Comparison of ENCODE assay signal across 9 cellular contexts in the genomic region with DNA sequence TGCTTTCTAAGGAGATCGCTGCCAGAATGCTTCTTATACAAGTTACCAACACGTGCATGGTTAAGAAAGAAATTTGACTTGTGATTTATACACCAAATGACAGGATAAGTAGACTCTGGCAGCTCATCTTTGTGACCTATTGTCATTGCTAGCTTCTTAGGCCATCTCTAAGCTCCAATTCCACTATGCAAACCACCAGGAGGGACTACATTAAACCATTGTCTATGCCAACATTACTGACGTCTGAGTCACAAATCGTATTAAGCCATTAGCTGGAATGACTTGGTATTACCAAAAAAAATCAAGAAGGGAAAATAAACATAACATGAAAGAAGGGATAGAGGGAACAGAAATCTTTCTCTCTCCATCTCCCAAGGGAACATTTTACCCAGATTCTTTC. TPM values are rescaled to one million over a fixed set of nuclear protein-coding genes. Genes with fewer than 3 reads are reported as not detected.
DNase-seq lines count a peak whose midpoint lies in the region; FAIRE-seq and TF ChIP-seq lines count a peak whose summit lies in the region.
"Had no signal": no experiment of that assay in that cellular context is flagged by ENCODE, and none has a peak within 500 bp of the region (broad histone marks: within the 10 kb centered on the region; RNA-seq: fewer than 3 reads in every experiment).

No MANE protein-coding gene starts in this region.

- H3K4me3 ChIP-seq in ACC112 (ENCODE audit: low read depth, low read length) (no peak overlapping the region), astrocyte (ENCODE audit: insufficient read depth, low read depth, low read length) (no peak overlapping the region), thyroid gland (replicated peaks in 1 of 3) (no peak overlapping the region)

- H3K4me3 Mint-ChIP-seq in astrocyte (ENCODE audit: unreplicated experiment), result no peak overlapping the region

- H3K27ac Mint-ChIP-seq in astrocyte (ENCODE audit: unreplicated experiment), result no peak overlapping the region

- H3K4me2 ChIP-seq in astrocyte (ENCODE audit: low read length), result peak overlapping the region; percentile 27

- peak; percentile 81 for FAIRE-seq in astrocyte (lab: Jason Lieb, UNC)

- H3K9me3 ChIP-seq in astrocyte (ENCODE audit: insufficient read depth, low read depth, low read length), result no peaks in the 10 kb centered on the region
- H3K9me3 ChIP-seq in thyroid gland, result no peaks in the 10 kb centered on the region

- H2AFZ ChIP-seq in ACC112 (ENCODE audit: low read length, unreplicated experiment) (no peak overlapping the region), astrocyte (ENCODE audit: low read depth, low read length) (no peak overlapping the region)

- TF ChIP-seq CTCF in astrocyte (IDR thresholded peaks at IDR 0.05; ENCODE audit: insufficient read depth, low read depth, low read length) (no peak), thyroid gland (IDR thresholded peaks at IDR 0.05) (no peak)

- H3K36me3 Mint-ChIP-seq in astrocyte (ENCODE audit: low read depth, unreplicated experiment), result peaks cover 5% of the 10 kb centered on the region

- no peaks in the 10 kb centered on the region; the same call in 1 of the 2 replicates for H3K36me3 ChIP-seq in ACC112 (ENCODE audit: insufficient read depth, low read length)
- peaks cover 10% of the 10 kb centered on the region for H3K36me3 ChIP-seq in astrocyte (ENCODE audit: insufficient read depth, low read length)
- peaks cover 18 to 26% of the 10 kb centered on the region in 2 donors for H3K36me3 ChIP-seq in thyroid gland

- peak; percentile 69 for DNase-seq in HCEC 1CT
- peak; percentile 84 for DNase-seq in astrocyte (ENCODE audit: low read depth)
- DNase-seq in islet precursor cell, result peak; percentile 35
- no peak for DNase-seq in DMS153 treated with DMSO at 0.1 percent for 48 hours (lab: John Stamatoyannopoulos, UW; ENCODE audit: unreplicated experiment)
- DNase-seq in central memory CD4-positive, alpha-beta T cell, result no peak
- DNase-seq in HUDEP-2 (lab: John Stamatoyannopoulos, UW; ENCODE audit: unreplicated experiment in 76 of 76), result no peak
- DNase-seq in thyroid gland, result no peak
- DNase-seq: stimulated activated CD4-positive, alpha-beta T cell treated with anti-CD3 and anti-CD28 coated beads, Interleukin-12 subunit alpha, Interleukin-12 subunit beta, amount 100 ng/mL, for 4 hours had no signal

- H3K9me3 Mint-ChIP-seq in astrocyte (ENCODE audit: unreplicated experiment), result no peaks in the 10 kb centered on the region

- TF ChIP-seq POLR2A in thyroid gland (IDR thresholded peaks at IDR 0.05), result no peak

- peaks cover 10% of the 10 kb centered on the region for H3K4me1 Mint-ChIP-seq in astrocyte (ENCODE audit: low read depth, unreplicated experiment)

- no peaks in the 10 kb centered on the region for H3K27me3 Mint-ChIP-seq in astrocyte (ENCODE audit: low read depth, unreplicated experiment)

- H3K27ac ChIP-seq in ACC112 (ENCODE audit: low read depth, low read length) (peak overlapping the region; percentile 36; the same call in 1 of the 2 replicates), astrocyte (ENCODE audit: low read depth, low read length) (no peak overlapping the region), thyroid gland (no peak overlapping the region)

- H4K20me1 ChIP-seq in astrocyte (ENCODE audit: insufficient read depth, low read length), result peaks cover 8% of the 10 kb centered on the region

- H3K4me1 ChIP-seq in ACC112 (ENCODE audit: control insufficient read depth, insufficient read depth, low read length, unreplicated experiment), result peaks cover 8% of the 10 kb centered on the region
- peaks cover 9% of the 10 kb centered on the region for H3K4me1 ChIP-seq in astrocyte (ENCODE audit: insufficient read depth, low read length)
- H3K4me1 ChIP-seq in thyroid gland, result no peaks in the 10 kb centered on the region

- H3K27me3 ChIP-seq in ACC112 (ENCODE audit: insufficient read depth, low read length) (no peaks in the 10 kb centered on the region), astrocyte (ENCODE audit: insufficient read depth, low read length) (no peaks in the 10 kb centered on the region), thyroid gland (no peaks in the 10 kb centered on the region)

- 82 to 86% methylated on average over 4 of the region's 4 CpGs for WGBS in thyroid gland, 2 donors

- no peak overlapping the region for H3K9ac ChIP-seq in astrocyte (ENCODE audit: low read length)

- intact Hi-C loops in thyroid gland (cut with DNase I), result no loop called here

- H3K79me2 ChIP-seq in ACC112 (ENCODE audit: control insufficient read depth, insufficient read depth, low read length, unreplicated experiment) (no peaks in the 10 kb centered on the region), astrocyte (ENCODE audit: insufficient read depth, low read length) (no peaks in the 10 kb centered on the region)

RNA-seq across cellular contexts. Expression of gene VPS33A, which starts 15.8 kb away (rescaled TPM):
- total RNA-seq in astrocyte, result 31.6 and 34.3 TPM in 2 replicates
- 10 to 100 TPM; 14.3 to 16.4 (median 16.1) TPM for total RNA-seq in thyroid gland

RNA-seq across cellular contexts. Expression of gene DIABLO, which starts 56.2 kb away (rescaled TPM):
- total RNA-seq in astrocyte (87.6 and 91.6 TPM in 2 replicates), thyroid gland (10 to 100 TPM; 48.4 to 66.0 (median 55.4) TPM)

Comparison
In these comparisons a context has a peak if more than half of its experiments do, and no peak if none do; other contexts are left out.
1. DNase-seq: peak in HCEC 1CT (single experiment), astrocyte (single experiment) and islet precursor cell (single experiment); none in DMS153 treated with DMSO at 0.1 percent for 48 hours (single experiment), central memory CD4-positive, alpha-beta T cell (single experiment), HUDEP-2 (0 of 76) and thyroid gland (0 of 2).